In genomic region chr16:29925173-29925804, GRCh38 we compare ENCODE assay signal across 8 cellular contexts. TPM values are rescaled to one million over a fixed set of nuclear protein-coding genes. Genes with fewer than 3 reads are reported as not detected.
A peak's percentile ranks its signal among the peaks of the same experiment; 100 is the strongest.
DNase-seq lines count a peak whose midpoint lies in the region; ATAC-seq, FAIRE-seq and TF ChIP-seq lines count a peak whose summit lies in the region.

No MANE protein-coding gene starts in this region.

- H3K4me1 ChIP-seq in Peyer's patch (peaks cover 0 to 22% (median 11%) of the 10 kb centered on the region in 4 donors), neuronal stem cell (ENCODE audit: control insufficient read depth in 2 of 2, insufficient read depth in 1 of 2, low read depth in 1 of 2, low read length in 2 of 2) (peaks cover 5 to 14% of the 10 kb centered on the region in 2 donors)

- H3K36me3 ChIP-seq in Peyer's patch (peaks cover 0 to 31% (median 0%) of the 10 kb centered on the region in 3 donors), neuronal stem cell (replicated peaks in 1 of 2; ENCODE audit: control insufficient read depth in 2 of 2, insufficient read depth in 2 of 2, low read length in 2 of 2) (peaks cover 6 to 28% of the 10 kb centered on the region in 2 donors)

- peak overlapping the region; percentile 2 to 85 (median 82) for H3K27ac ChIP-seq in Peyer's patch
- H3K27ac ChIP-seq in neuronal stem cell (replicated peaks; ENCODE audit: low read length), result no peak overlapping the region

- H2BK12ac ChIP-seq in neuronal stem cell (ENCODE audit: low read length), result no peak overlapping the region

- H3K9me3 ChIP-seq in Peyer's patch, result no peaks in the 10 kb centered on the region
- no peaks in the 10 kb centered on the region for H3K9me3 ChIP-seq in neuronal stem cell (replicated peaks in 1 of 2; ENCODE audit: control insufficient read depth in 2 of 2, insufficient read depth in 1 of 2, low read depth in 1 of 2, low read length in 2 of 2)

- H4K91ac ChIP-seq in neuronal stem cell (ENCODE audit: low read depth, low read length, poor library complexity), result no peak overlapping the region

- no peak overlapping the region for H2BK15ac ChIP-seq in neuronal stem cell (ENCODE audit: low read length)

- H3K9ac ChIP-seq in neuronal stem cell (ENCODE audit: low read depth, low read length, poor library complexity), result peak overlapping the region; percentile 99

- H3K79me1 ChIP-seq in neuronal stem cell (ENCODE audit: low read depth, low read length), result peaks cover 10% of the 10 kb centered on the region

- H3K4me3 ChIP-seq in Peyer's patch (peak overlapping the region; percentile 83 to 100 (median 100)), epithelial cell of esophagus (ENCODE audit: low read length) (peak overlapping the region; percentile 82), neuronal stem cell (ENCODE audit: low read length in 2 of 2) (peak overlapping the region; percentile 69 to 90)

- H2BK120ac ChIP-seq in neuronal stem cell (ENCODE audit: low read depth, low read length), result no peak overlapping the region

- H3K27me3 ChIP-seq in Peyer's patch (no peaks in the 10 kb centered on the region), neuronal stem cell (ENCODE audit: control insufficient read depth in 3 of 3, insufficient read depth in 3 of 3, low read depth in 1 of 3, low read length in 3 of 3) (no peaks in the 10 kb centered on the region)

- H3K14ac ChIP-seq in neuronal stem cell (ENCODE audit: low read length), result no peak overlapping the region

- WGBS in neuronal stem cell (ENCODE audit: extremely low coverage in 2 of 2, insufficient read length in 2 of 2, insufficient replicate concordance in 1 of 2), 2 donors, result no CpG with 5 or more reads among the region's 14 CpGs

- no peak for TF ChIP-seq POLR2A in GM12892 (IDR thresholded peaks at IDR 0.05; ENCODE audit: low read depth, low read length)
- no peak for TF ChIP-seq POLR2A in Peyer's patch (IDR thresholded peaks at IDR 0.05)

- peak overlapping the region; percentile 83 for H2BK5ac ChIP-seq in neuronal stem cell (ENCODE audit: low read length)

- FAIRE-seq in GM12892 (lab: Jason Lieb, UNC), result peak; percentile 48

- no peak overlapping the region for H3K4ac ChIP-seq in neuronal stem cell (ENCODE audit: low read length)

- peak overlapping the region; percentile 95 for H3K18ac ChIP-seq in neuronal stem cell (ENCODE audit: low read length)

- no peak overlapping the region for H4K8ac ChIP-seq in neuronal stem cell (ENCODE audit: low read depth, low read length)

- H3K23ac ChIP-seq in neuronal stem cell (ENCODE audit: low read depth, low read length, poor library complexity), result no peak overlapping the region

- no peak for DNase-seq in GM12892 (ENCODE audit: insufficient read length)
- no peak for DNase-seq in Peyer's patch
- DNase-seq in epithelial cell of esophagus (ENCODE audit: low read depth), result no peak
- peak; percentile 14 for DNase-seq in neuronal stem cell (ENCODE audit: low spot score)
- DNase-seq in NCI-H526 (lab: John Stamatoyannopoulos, UW), result no peak
- DNase-seq in NOMO-1 (lab: John Stamatoyannopoulos, UW; ENCODE audit: unreplicated experiment in 2 of 2), result no peak

- H2AFZ ChIP-seq in neuronal stem cell (ENCODE audit: low read length), result peak overlapping the region; percentile 93

- H2AK5ac ChIP-seq in neuronal stem cell (ENCODE audit: low read depth, low read length), result no peak overlapping the region

- H3K4me2 ChIP-seq in neuronal stem cell (ENCODE audit: insufficient read depth, low read length, poor library complexity, severe bottlenecking), result peak overlapping the region; percentile 69

- no peak for TF ChIP-seq CTCF in Peyer's patch (IDR thresholded peaks at IDR 0.05)
- TF ChIP-seq CTCF in epithelial cell of esophagus (IDR thresholded peaks at IDR 0.05; ENCODE audit: insufficient read depth, low read depth, low read length, missing control alignments), result no peak

- ATAC-seq in HG02973 (IDR thresholded peaks at IDR 0.05; ENCODE audit: unreplicated experiment) (no peak), GM19023 (IDR thresholded peaks at IDR 0.05; ENCODE audit: unreplicated experiment) (no peak)

RNA-seq across cellular contexts. Expression of gene KCTD13, which starts 0.7 kb away (rescaled TPM):
- 14.6 TPM for polyA plus RNA-seq in GM12892 (2012; ENCODE audit: missing spikeins)
- total RNA-seq in Peyer's patch, result 10 to 100 TPM; 38.8 to 98.1 (median 48.7) TPM
- polyA plus RNA-seq in neuronal stem cell (2013, experiment 1 of 2), result 14.0 TPM
- polyA plus RNA-seq in neuronal stem cell (2013, experiment 2 of 2), result 13.4 TPM

RNA-seq across cellular contexts. Expression of gene ASPHD1, which starts 25.0 kb away (rescaled TPM):
- polyA plus RNA-seq in GM12892 (2012; ENCODE audit: missing spikeins), result 0.40 TPM
- under 1 TPM in 1 of 4 donors, not detected in 3; 0.53 TPM for total RNA-seq in Peyer's patch
- 0.66 TPM for polyA plus RNA-seq in neuronal stem cell (2013, experiment 1 of 2)
- 0.44 TPM for polyA plus RNA-seq in neuronal stem cell (2013, experiment 2 of 2)

RNA-seq across cellular contexts. Expression of gene SEZ6L2, which starts 25.9 kb away (rescaled TPM):
- not detected for polyA plus RNA-seq in GM12892 (2012; ENCODE audit: missing spikeins)
- 10 to 100 TPM in 2 of 4 donors, 1 to 10 TPM in 2; 1.7 to 14.2 (median 10.6) TPM for total RNA-seq in Peyer's patch
- 17.7 TPM for polyA plus RNA-seq in neuronal stem cell (2013, experiment 1 of 2)
- polyA plus RNA-seq in neuronal stem cell (2013, experiment 2 of 2), result 16.7 TPM

RNA-seq across cellular contexts. Expression of gene TMEM219, which starts 36.6 kb away (rescaled TPM):
- polyA plus RNA-seq in GM12892 (2012; ENCODE audit: missing spikeins), result 87.7 TPM
- 100 to 1,000 TPM; 103 to 201 (median 170) TPM for total RNA-seq in Peyer's patch
- 80.5 TPM for polyA plus RNA-seq in neuronal stem cell (2013, experiment 1 of 2)
- 84.2 TPM for polyA plus RNA-seq in neuronal stem cell (2013, experiment 2 of 2)

RNA-seq across cellular contexts. Expression of gene TAOK2, which starts 48.4 kb away (rescaled TPM):
- 7.5 TPM for polyA plus RNA-seq in GM12892 (2012; ENCODE audit: missing spikeins)
- total RNA-seq in Peyer's patch, result 100 to 1,000 TPM in 1 of 4 donors, 10 to 100 TPM in 3; 78.1 to 123 (median 90.9) TPM
- 19.9 TPM for polyA plus RNA-seq in neuronal stem cell (2013, experiment 1 of 2)
- polyA plus RNA-seq in neuronal stem cell (2013, experiment 2 of 2), result 19.4 TPM
